25 cellular contexts compared by ENCODE assay signal in genomic region chr22:42834177-42834949, GRCh38.
"Had no signal": no experiment of that assay in that cellular context is flagged by ENCODE, and none has a peak within 500 bp of the region (broad histone marks: within the 10 kb centered on the region; RNA-seq: fewer than 3 reads in every experiment).

No MANE protein-coding gene starts in this region.

- H3K9me3 Mint-ChIP-seq: activated naive CD4-positive, alpha-beta T cell treated with anti-CD3 and anti-CD28 coated beads, Interleukin-2, amount 10 ng/mL, durations not matched to agents 7 days and 5 days; activated naive CD8-positive, alpha-beta T cell treated with anti-CD3 and anti-CD28 coated beads for 36 hours; activated T-cell treated with anti-CD3 and anti-CD28 coated beads, Interleukin-2, amount 50 U/mL, for 4 hours; activated T-helper 2 cell treated with anti-CD3 and anti-CD28 coated beads, Interferon-gamma antibody, Interleukin-2, Interleukin-4, amounts not matched to agents 10 μg/mL and 5 μg/mL and 100 μg/mL, durations not matched to agents 14 hours and 24 hours and 36 hours had no signal

- DNase-seq: activated CD4-positive, alpha-beta T cell treated with anti-CD3 and anti-CD28 coated beads for 4 hours; activated CD8-positive, alpha-beta memory T cell treated with anti-CD3 and anti-CD28 coated beads for 24 hours; activated gamma-delta T cell treated with Interleukin-2 at 50 U/mL for 16 hours; activated naive CD4-positive, alpha-beta T cell treated with anti-CD3 and anti-CD28 coated beads, Interleukin-2, amount 10 ng/mL, durations not matched to agents 7 days and 5 days; activated naive CD8-positive, alpha-beta T cell treated with anti-CD3 and anti-CD28 coated beads for 36 hours; activated T-cell treated with anti-CD3 and anti-CD28 coated beads, Interleukin-2, amount 50 U/mL, for 4 hours; anterior cingulate cortex; caudate nucleus; MG63; MV-4-11; NCI-H1092 treated with DMSO at 0.1 percent for 48 hours; NCI-H1417 treated with DMSO at 0.1 percent for 48 hours; NCI-H1694; NCI-H2029; NCI-H345; NCI-H510A treated with DMSO at 0.1 percent for 48 hours; NCI-H69; NK-92 treated with Interleukin-12 subunit alpha and Interleukin-12 subunit beta, amount 100 ng/mL, for 24 hours; Peyer's patch; Right ventricle myocardium superior; SJCRH30; SK-N-SH had no signal

- H3K27me3 ChIP-seq: MG63, Peyer's patch, SJCRH30 had no signal

- H3K4me3 ChIP-seq: MG63, Peyer's patch, SJCRH30 had no signal

- H3K4me1 ChIP-seq: Peyer's patch, SJCRH30 had no signal

- ATAC-seq: activated CD4-positive, CD25-positive, alpha-beta regulatory T cell treated with anti-CD3 and anti-CD28 coated beads, Interleukin-2, amount 50 U/mL, for 24 hours; activated T-cell treated with anti-CD3 and anti-CD28 coated beads, Interleukin-2, amount 50 U/mL, for 4 hours had no signal

- H3K9me3 ChIP-seq: MG63, Peyer's patch, SJCRH30, SK-N-SH had no signal

- H3K27ac ChIP-seq: Peyer's patch, RWPE1, SJCRH30 had no signal

- H3K27me3 Mint-ChIP-seq: activated naive CD4-positive, alpha-beta T cell treated with anti-CD3 and anti-CD28 coated beads, Interleukin-2, amount 10 ng/mL, durations not matched to agents 7 days and 5 days; activated naive CD8-positive, alpha-beta T cell treated with anti-CD3 and anti-CD28 coated beads for 36 hours had no signal

- H3K4me3 Mint-ChIP-seq: activated naive CD4-positive, alpha-beta T cell treated with anti-CD3 and anti-CD28 coated beads, Interleukin-2, amount 10 ng/mL, durations not matched to agents 7 days and 5 days; activated naive CD8-positive, alpha-beta T cell treated with anti-CD3 and anti-CD28 coated beads for 36 hours; activated T-cell treated with anti-CD3 and anti-CD28 coated beads, Interleukin-2, amount 50 U/mL, for 4 hours had no signal

- H3K27ac Mint-ChIP-seq: activated naive CD4-positive, alpha-beta T cell treated with anti-CD3 and anti-CD28 coated beads, Interleukin-2, amount 10 ng/mL, durations not matched to agents 7 days and 5 days; activated naive CD8-positive, alpha-beta T cell treated with anti-CD3 and anti-CD28 coated beads for 36 hours; activated T-helper 2 cell treated with anti-CD3 and anti-CD28 coated beads, Interferon-gamma antibody, Interleukin-2, Interleukin-4, amounts not matched to agents 10 μg/mL and 5 μg/mL and 100 μg/mL, durations not matched to agents 14 hours and 24 hours and 36 hours had no signal
